ENCODE assay signal across 18 cellular contexts in the genomic region with DNA sequence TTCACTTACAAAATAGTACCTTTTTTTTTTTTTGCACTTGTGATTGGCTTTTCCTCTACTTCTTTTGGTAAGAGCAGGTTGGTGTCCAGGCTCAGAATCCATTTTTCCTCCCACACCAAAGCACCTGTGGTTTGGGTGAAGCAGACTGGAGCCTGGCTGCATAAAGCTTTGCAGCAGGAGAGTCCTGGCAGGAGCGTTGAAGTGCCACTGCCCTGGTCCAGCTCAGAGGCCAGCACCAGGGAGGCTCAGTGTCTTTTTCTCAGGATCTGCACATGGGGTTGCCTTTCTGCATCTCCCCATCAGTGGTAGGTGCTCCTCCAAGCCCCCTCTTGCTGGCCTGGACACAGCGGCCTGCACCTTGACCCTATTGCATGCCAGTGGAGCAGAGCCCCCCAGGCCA. TPM values are rescaled to one million over a fixed set of nuclear protein-coding genes. Genes with fewer than 3 reads are reported as not detected.
"Had no signal": no experiment of that assay in that cellular context is flagged by ENCODE, and none has a peak within 500 bp of the region (broad histone marks: within the 10 kb centered on the region; RNA-seq: fewer than 3 reads in every experiment).

No MANE protein-coding gene starts in this region.

RNA-seq across cellular contexts. Expression of a gene that starts 1.7 kb away (rescaled TPM):
- total RNA-seq: activated naive CD4-positive, alpha-beta T cell treated with anti-CD3 and anti-CD28 coated beads for 36 hours; activated naive CD4-positive, alpha-beta T cell treated with anti-CD3 and anti-CD28 coated beads, Interleukin-2, amount 50 U/mL, for 72 hours; activated naive CD8-positive, alpha-beta T cell treated with anti-CD3 and anti-CD28 coated beads for 36 hours; activated naive CD8-positive, alpha-beta T cell treated with anti-CD3 and anti-CD28 coated beads, Interleukin-2, amount 10 ng/mL, durations not matched to agents 7 days and 5 days; activated T-cell treated with anti-CD3 and anti-CD28 coated beads, Interleukin-2, amount 50 U/mL, for 4 hours; activated T-cell treated with anti-CD3 and anti-CD28 coated beads, Interleukin-2, amount 50 U/mL, for 72 hours; activated T-helper 1 cell treated with anti-CD3 and anti-CD28 coated beads, Interleukin-12 subunit alpha, Interleukin-12 subunit beta, Interleukin-2, Interleukin-4 antibody, amounts not matched to agents 30 ng/mL and 10 ng/mL and 1 ng/mL, durations not matched to agents 14 hours and 24 hours and 36 hours; activated T-helper 17 cell treated with anti-CD3 and anti-CD28 coated beads, Interleukin-2, amount 50 U/mL, for 72 hours; activated T-helper 2 cell treated with anti-CD3 and anti-CD28 coated beads, Interferon-gamma antibody, Interleukin-2, Interleukin-4, amounts not matched to agents 10 μg/mL and 5 μg/mL and 100 μg/mL, durations not matched to agents 14 hours and 24 hours and 36 hours; adrenal gland; aorta; ascending aorta; astrocyte; body of pancreas; breast epithelium; bronchial epithelial cell; cardiac muscle cell; cardiac septum had no signal
